Comparison of ENCODE assay signal across 21 cellular contexts in genomic region chr12:124614512-124615292, GRCh38.
"Had no signal": no experiment of that assay in that cellular context is flagged by ENCODE, and none has a peak within 500 bp of the region (broad histone marks: within the 10 kb centered on the region; RNA-seq: fewer than 3 reads in every experiment).

No MANE protein-coding gene starts in this region.

- DNase-seq: Kasumi-1, MM.1S, NCI-H1092 treated with DMSO at 0.1 percent for 48 hours, NCI-H1436, NCI-H187, NCI-H2029, NCI-H2081 treated with DMSO at 0.1 percent for 48 hours, NCI-H2171, NCI-H226, NCI-H446, NCI-H510A, NCI-H524 treated with DMSO at 0.1 percent for 48 hours, NCI-H69, NCI-H774, RPMI8226, SHP77, SK-N-SH had no signal

- H3K4me2 ChIP-seq: KMS-11, SK-N-SH had no signal

- H3K27ac ChIP-seq: HL-60, KMS-11 had no signal

- FAIRE-seq: HTR-8/SVneo, RCC 7860 had no signal

- H3K9me3 ChIP-seq: SK-N-SH had no signal

- H3K9ac ChIP-seq: KMS-11, SK-N-SH had no signal
